In the genomic region with DNA sequence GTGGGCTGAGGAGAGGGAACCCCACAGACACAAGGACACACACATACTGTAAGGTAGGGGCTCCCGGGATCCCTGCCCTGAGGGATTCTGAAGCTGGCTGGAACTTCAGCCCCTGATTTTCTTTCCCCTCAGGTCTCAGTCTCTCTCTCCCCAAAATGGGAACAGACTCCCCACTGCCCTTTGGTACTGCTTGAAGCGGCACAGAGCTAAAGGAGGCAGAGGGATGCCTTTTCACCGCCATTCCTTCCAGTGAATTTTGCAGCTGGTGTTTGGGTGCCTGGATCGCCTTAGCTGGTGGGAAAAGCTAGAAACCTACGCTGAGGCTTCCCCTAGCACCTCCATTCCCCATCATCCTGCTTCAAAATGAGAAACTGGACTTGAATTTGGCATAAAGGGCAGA, we compare ENCODE assay signal across 11 cellular contexts. TPM values are rescaled to one million over a fixed set of nuclear protein-coding genes. Genes with fewer than 3 reads are reported as not detected.
A peak's percentile ranks its signal among the peaks of the same experiment; 100 is the strongest.
DNase-seq lines count a peak whose midpoint lies in the region; TF ChIP-seq lines count a peak whose summit lies in the region.
"Had no signal": no experiment of that assay in that cellular context is flagged by ENCODE, and none has a peak within 500 bp of the region (broad histone marks: within the 10 kb centered on the region; RNA-seq: fewer than 3 reads in every experiment).

No MANE protein-coding gene starts in this region.

- H4K91ac ChIP-seq in mesenchymal stem cell (ENCODE audit: low read length), result peak overlapping the region; percentile 94

- intact Hi-C loops in activated naive CD4-positive, alpha-beta T cell treated with anti-CD3 and anti-CD28 coated beads for 36 hours (cut with micrococcal nuclease), result no loop called here
- intact Hi-C loops in adrenal gland (cut with DNase I), result no loop called here

- no peak overlapping the region for H2BK5ac ChIP-seq in mesenchymal stem cell (ENCODE audit: low read depth, low read length, poor library complexity, severe bottlenecking)

- peaks cover 1% of the 10 kb centered on the region for H3K36me3 Mint-ChIP-seq in activated naive CD4-positive, alpha-beta T cell treated with anti-CD3 and anti-CD28 coated beads for 36 hours (ENCODE audit: low read depth)
- no peaks in the 10 kb centered on the region for H3K36me3 Mint-ChIP-seq in progenitor cell of endocrine pancreas (ENCODE audit: insufficient read depth)

- peaks cover 26% of the 10 kb centered on the region for H3K4me1 ChIP-seq in adipocyte (ENCODE audit: control insufficient read depth, insufficient read depth, low read length)
- peaks cover 16% of the 10 kb centered on the region for H3K4me1 ChIP-seq in mesenchymal stem cell (ENCODE audit: control insufficient read depth, insufficient read depth, low read depth, low read length)
- H3K4me1 ChIP-seq in thymus (ENCODE audit: control insufficient read depth, insufficient read depth, low read length), result peaks cover 11% of the 10 kb centered on the region
- H3K4me1 ChIP-seq in adrenal gland (replicated peaks in 1 of 2), result peaks cover 8 to 12% of the 10 kb centered on the region in 2 donors

- H3K4me1 Mint-ChIP-seq in activated naive CD4-positive, alpha-beta T cell treated with anti-CD3 and anti-CD28 coated beads for 36 hours (ENCODE audit: low read depth), result peaks cover 54% of the 10 kb centered on the region
- peaks cover 8% of the 10 kb centered on the region for H3K4me1 Mint-ChIP-seq in progenitor cell of endocrine pancreas (ENCODE audit: low read depth)

- CTCF ChIA-PET in activated naive CD4-positive, alpha-beta T cell treated with anti-CD3 and anti-CD28 coated beads for 36 hours (lab: Charles Lee), result interaction anchor here (0.6 to 2.1 kb wide), 10 partner anchors 11 to 205 kb away, joined by 3 to 10 read pairs (median 4); no protein-coding TSS in a partner anchor

- peaks cover 3% of the 10 kb centered on the region for H3K36me3 ChIP-seq in adipocyte (ENCODE audit: control insufficient read depth, insufficient read depth, low read length, severe bottlenecking)
- peaks cover 0 to 4% of the 10 kb centered on the region in 2 experiments for H3K36me3 ChIP-seq in mesenchymal stem cell (ENCODE audit: control insufficient read depth in 1 of 2, insufficient read depth in 2 of 2, low read depth in 1 of 2, low read length in 2 of 2)
- no peaks in the 10 kb centered on the region for H3K36me3 ChIP-seq in thymus (ENCODE audit: control insufficient read depth, insufficient read depth)
- no peaks in the 10 kb centered on the region for H3K36me3 ChIP-seq in adrenal gland (replicated peaks in 1 of 2)
- H3K36me3 ChIP-seq: gastroesophageal sphincter had no signal

- H3K27ac Mint-ChIP-seq in activated naive CD4-positive, alpha-beta T cell treated with anti-CD3 and anti-CD28 coated beads for 36 hours, result peak overlapping the region; percentile 87
- H3K27ac Mint-ChIP-seq in progenitor cell of endocrine pancreas, result no peak overlapping the region

- no peak for DNase-seq in activated naive CD4-positive, alpha-beta T cell treated with anti-CD3 and anti-CD28 coated beads for 36 hours
- DNase-seq in activated naive CD4-positive, alpha-beta T cell treated with anti-CD3 and anti-CD28 coated beads, Interleukin-2, amount 50 U/mL, for 16 hours, result no peak
- DNase-seq in adipocyte (ENCODE audit: low read depth), result no peak
- DNase-seq in mesenchymal stem cell, result no peak
- DNase-seq in SKM-1 (lab: John Stamatoyannopoulos, UW; ENCODE audit: unreplicated experiment), result no peak
- DNase-seq in adrenal gland, result no peak
- no peak for DNase-seq in progenitor cell of endocrine pancreas (ENCODE audit: low spot score, unreplicated experiment)
- DNase-seq: NCI-H345, SW 1271 had no signal

- H3K27ac ChIP-seq in mesenchymal stem cell (ENCODE audit: low read length, poor library complexity, severe bottlenecking) (no peak overlapping the region), thymus (ENCODE audit: low read depth) (peak overlapping the region; percentile 71), adrenal gland (peak overlapping the region in 1 of 5 donors; percentile 74)
- H3K27ac ChIP-seq: gastroesophageal sphincter had no signal

- TF ChIP-seq CTCF in adrenal gland (IDR thresholded peaks at IDR 0.05) (no peak), progenitor cell of endocrine pancreas (IDR thresholded peaks at IDR 0.05; ENCODE audit: unreplicated experiment) (no peak)

- H3K27me3 ChIP-seq in adipocyte (replicated peaks; ENCODE audit: control insufficient read depth, insufficient read depth, low read length), result no peaks in the 10 kb centered on the region
- peaks cover 0 to 32% of the 10 kb centered on the region in 2 experiments for H3K27me3 ChIP-seq in mesenchymal stem cell (ENCODE audit: control insufficient read depth in 1 of 2, insufficient read depth in 1 of 2, low read length in 2 of 2)
- peaks cover 2% of the 10 kb centered on the region for H3K27me3 ChIP-seq in thymus (ENCODE audit: control insufficient read depth, insufficient read depth)
- H3K27me3 ChIP-seq in adrenal gland, result no peaks in the 10 kb centered on the region

- H3K4me3 ChIP-seq in adipocyte (ENCODE audit: low read length) (peak overlapping the region; percentile 42), mesenchymal stem cell (ENCODE audit: insufficient read depth in 1 of 2, low read depth in 1 of 2, low read length in 2 of 2) (peak overlapping the region in 1 of 2 experiments; percentile 76), thymus (ENCODE audit: low read length) (no peak overlapping the region), adrenal gland (peak overlapping the region in 1 of 4 donors; percentile 33)

- peak overlapping the region; percentile 73 for H2AFZ ChIP-seq in mesenchymal stem cell (ENCODE audit: low read depth, low read length)

- peak overlapping the region; percentile 14 to 59 for H2BK12ac ChIP-seq in mesenchymal stem cell (ENCODE audit: low read length in 2 of 2)

- H3K9me3 Mint-ChIP-seq in activated naive CD4-positive, alpha-beta T cell treated with anti-CD3 and anti-CD28 coated beads for 36 hours, result no peaks in the 10 kb centered on the region
- no peaks in the 10 kb centered on the region for H3K9me3 Mint-ChIP-seq in progenitor cell of endocrine pancreas (ENCODE audit: low read depth)

- no peak overlapping the region for H2BK15ac ChIP-seq in mesenchymal stem cell (ENCODE audit: low read depth, poor library complexity, severe bottlenecking)

- H3K14ac ChIP-seq in mesenchymal stem cell (ENCODE audit: low read length in 2 of 2), result no peak overlapping the region

- H3K23ac ChIP-seq in mesenchymal stem cell (ENCODE audit: low read length in 2 of 2), result peak overlapping the region in 1 of 2 experiments; percentile 23

- no peak for TF ChIP-seq POLR2A in adrenal gland (IDR thresholded peaks at IDR 0.05)

- H3K9ac ChIP-seq in adipocyte (ENCODE audit: low read length) (peak overlapping the region; percentile 43), mesenchymal stem cell (ENCODE audit: low read length) (peak overlapping the region; percentile 72)

- peak overlapping the region; percentile 76 for H3K4me3 Mint-ChIP-seq in activated naive CD4-positive, alpha-beta T cell treated with anti-CD3 and anti-CD28 coated beads for 36 hours
- H3K4me3 Mint-ChIP-seq in progenitor cell of endocrine pancreas (ENCODE audit: low read depth), result no peak overlapping the region

- no peaks in the 10 kb centered on the region for H3K27me3 Mint-ChIP-seq in activated naive CD4-positive, alpha-beta T cell treated with anti-CD3 and anti-CD28 coated beads for 36 hours (ENCODE audit: low read depth)
- peaks cover 23% of the 10 kb centered on the region for H3K27me3 Mint-ChIP-seq in progenitor cell of endocrine pancreas

- H2AK5ac ChIP-seq in mesenchymal stem cell (ENCODE audit: low read length, severe bottlenecking), result no peak overlapping the region

- H3K79me1 ChIP-seq in mesenchymal stem cell (replicated peaks; ENCODE audit: low read length, poor library complexity, severe bottlenecking), result peaks cover 9% of the 10 kb centered on the region

- H3K9me3 ChIP-seq in adipocyte (ENCODE audit: control insufficient read depth, low read length) (no peaks in the 10 kb centered on the region), mesenchymal stem cell (ENCODE audit: control insufficient read depth, low read length) (no peaks in the 10 kb centered on the region), thymus (ENCODE audit: control insufficient read depth) (no peaks in the 10 kb centered on the region), adrenal gland (replicated peaks in 1 of 3) (no peaks in the 10 kb centered on the region)
- H3K9me3 ChIP-seq: gastroesophageal sphincter had no signal

- H2BK120ac ChIP-seq in mesenchymal stem cell (ENCODE audit: low read depth, low read length), result peak overlapping the region; percentile 42

- peak overlapping the region; percentile 99 for H4K8ac ChIP-seq in mesenchymal stem cell (ENCODE audit: low read length)

- H3K4ac ChIP-seq in mesenchymal stem cell (ENCODE audit: low read depth in 1 of 2, low read length in 2 of 2), result peak overlapping the region; percentile 55 to 70

- WGBS in mesenchymal stem cell, result 68% methylated on average over 3 of the region's 5 CpGs
- 43% methylated on average over 5 of the region's 5 CpGs for WGBS in thymus
- 53 to 65% (median 57%) methylated on average over 4 to 5 of the region's 5 CpGs for WGBS in adrenal gland, 4 donors

- peak overlapping the region; percentile 16 to 52 for H3K18ac ChIP-seq in mesenchymal stem cell (ENCODE audit: low read depth in 1 of 2, low read length in 2 of 2)

- no peak overlapping the region for H3K4me2 ChIP-seq in mesenchymal stem cell (ENCODE audit: low read length, poor library complexity, severe bottlenecking)

RNA-seq across cellular contexts. Expression of gene CUEDC2, which starts 2.7 kb away (rescaled TPM):
- total RNA-seq in activated naive CD4-positive, alpha-beta T cell treated with anti-CD3 and anti-CD28 coated beads for 36 hours, result 10 to 100 TPM; 63.3 to 64.4 TPM
- 77.8 TPM for polyA plus RNA-seq in mesenchymal stem cell (2013, experiment 1 of 2)
- polyA plus RNA-seq in mesenchymal stem cell (2013, experiment 2 of 2), result 80.7 TPM
- polyA plus RNA-seq in thymus (52.4 TPM), adrenal gland (10 to 100 TPM; 71.4 to 75.3 (median 73.1) TPM)
- total RNA-seq in adrenal gland (100 to 1,000 TPM in 1 of 8 donors, 10 to 100 TPM in 7; 76.9 to 115 (median 87.0) TPM), progenitor cell of endocrine pancreas (69.9 and 70.5 TPM in 2 replicates)

RNA-seq across cellular contexts. Expression of gene FBXL15, which starts 14.5 kb away (rescaled TPM):
- total RNA-seq in activated naive CD4-positive, alpha-beta T cell treated with anti-CD3 and anti-CD28 coated beads for 36 hours, result 10 to 100 TPM in 1 of 2 experiments, 1 to 10 TPM in 1; 9.9 to 10.8 TPM
- 7.3 TPM for polyA plus RNA-seq in mesenchymal stem cell (2013, experiment 1 of 2)
- 7.5 TPM for polyA plus RNA-seq in mesenchymal stem cell (2013, experiment 2 of 2)
- polyA plus RNA-seq in thymus, result 12.0 TPM
- 10 to 100 TPM; 21.6 to 61.9 (median 33.9) TPM for total RNA-seq in adrenal gland
- polyA plus RNA-seq in adrenal gland, result 10 to 100 TPM in 2 of 3 donors, 1 to 10 TPM in 1; 2.1 to 26.1 (median 25.5) TPM
- 14.0 and 14.9 TPM in 2 replicates for total RNA-seq in progenitor cell of endocrine pancreas

RNA-seq across cellular contexts. Expression of gene C10orf95, which starts 16.2 kb away (rescaled TPM):
- total RNA-seq in activated naive CD4-positive, alpha-beta T cell treated with anti-CD3 and anti-CD28 coated beads for 36 hours, result under 1 TPM; 0.14 to 0.15 TPM
- polyA plus RNA-seq in mesenchymal stem cell (2013, experiment 1 of 2), result not detected
- polyA plus RNA-seq in mesenchymal stem cell (2013, experiment 2 of 2), result 0.03 TPM
- polyA plus RNA-seq in thymus (0.46 TPM), adrenal gland (under 1 TPM in 2 of 3 donors, not detected in 1; 0.24 TPM)
- total RNA-seq in adrenal gland (under 1 TPM in 3 of 8 donors, not detected in 5; 0.14 to 0.28 (median 0.18) TPM), progenitor cell of endocrine pancreas (0.73 and 0.77 TPM in 2 replicates)
- total RNA-seq: gastroesophageal sphincter had no signal

RNA-seq across cellular contexts. Expression of gene PSD, which starts 16.5 kb away (rescaled TPM):
- total RNA-seq in activated naive CD4-positive, alpha-beta T cell treated with anti-CD3 and anti-CD28 coated beads for 36 hours, result 1 to 10 TPM; 6.2 to 7.2 TPM
- 2.6 TPM for polyA plus RNA-seq in mesenchymal stem cell (2013, experiment 1 of 2)
- 2.2 TPM for polyA plus RNA-seq in mesenchymal stem cell (2013, experiment 2 of 2)
- 3.8 TPM for polyA plus RNA-seq in thymus
- 10 to 100 TPM in 1 of 8 donors, 1 to 10 TPM in 5, under 1 TPM in 1, not detected in 1; 0.54 to 10.6 (median 6.0) TPM for total RNA-seq in adrenal gland
- polyA plus RNA-seq in adrenal gland, result 10 to 100 TPM in 2 of 3 donors, 1 to 10 TPM in 1; 3.4 to 43.7 (median 10.4) TPM
- total RNA-seq in progenitor cell of endocrine pancreas, result 8.9 and 10.7 TPM in 2 replicates

RNA-seq across cellular contexts. Expression of gene NFKB2, which starts 39.6 kb away (rescaled TPM):
- total RNA-seq in activated naive CD4-positive, alpha-beta T cell treated with anti-CD3 and anti-CD28 coated beads for 36 hours, result 100 to 1,000 TPM; 328 to 345 TPM
- 11.8 TPM for polyA plus RNA-seq in mesenchymal stem cell (2013, experiment 1 of 2)
- 11.2 TPM for polyA plus RNA-seq in mesenchymal stem cell (2013, experiment 2 of 2)
- 37.8 TPM for polyA plus RNA-seq in thymus
- total RNA-seq in adrenal gland, result 10 to 100 TPM; 14.3 to 73.2 (median 29.6) TPM
- 10 to 100 TPM; 17.3 to 92.6 (median 85.8) TPM for polyA plus RNA-seq in adrenal gland
- total RNA-seq in progenitor cell of endocrine pancreas, result 21.6 and 23.1 TPM in 2 replicates
